Comparison of ENCODE assay signal across 8 cellular contexts in the genomic region with DNA sequence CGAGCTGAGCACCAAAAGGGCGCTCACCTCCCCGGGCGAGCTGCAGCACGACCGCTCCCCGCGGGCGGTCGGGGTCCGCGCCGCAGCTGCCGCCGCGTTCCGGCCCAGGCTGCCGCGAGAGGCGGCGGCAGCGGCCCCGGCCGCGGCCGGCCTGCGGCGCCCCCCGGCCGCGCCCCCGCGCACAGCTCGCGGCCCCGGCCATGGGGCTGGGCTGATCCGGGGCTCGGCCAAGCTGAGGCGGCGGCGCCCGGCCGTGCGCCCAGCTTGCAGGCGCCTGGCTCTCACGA. TPM values are rescaled to one million over a fixed set of nuclear protein-coding genes. Genes with fewer than 3 reads are reported as not detected.
A peak's percentile ranks its signal among the peaks of the same experiment; 100 is the strongest.
DNase-seq lines count a peak whose midpoint lies in the region; ATAC-seq lines count a peak whose summit lies in the region.

No MANE protein-coding gene starts in this region.

- peak; percentile 32 for ATAC-seq in HG03159 (IDR thresholded peaks at IDR 0.05; ENCODE audit: unreplicated experiment)

- H3K27me3 Mint-ChIP-seq in activated T-helper 2 cell treated with anti-CD3 and anti-CD28 coated beads, Interferon-gamma antibody, Interleukin-2, Interleukin-4, amounts not matched to agents 10 μg/mL and 5 μg/mL and 100 μg/mL, durations not matched to agents 14 hours and 24 hours and 36 hours (ENCODE audit: low read depth), result peaks cover 2% of the 10 kb centered on the region

- no peaks in the 10 kb centered on the region for H3K36me3 Mint-ChIP-seq in activated T-helper 2 cell treated with anti-CD3 and anti-CD28 coated beads, Interferon-gamma antibody, Interleukin-2, Interleukin-4, amounts not matched to agents 10 μg/mL and 5 μg/mL and 100 μg/mL, durations not matched to agents 14 hours and 24 hours and 36 hours (ENCODE audit: low read depth)

- H3K27ac Mint-ChIP-seq in activated T-helper 2 cell treated with anti-CD3 and anti-CD28 coated beads, Interferon-gamma antibody, Interleukin-2, Interleukin-4, amounts not matched to agents 10 μg/mL and 5 μg/mL and 100 μg/mL, durations not matched to agents 14 hours and 24 hours and 36 hours, result peak overlapping the region; percentile 77

- in situ Hi-C loops in G401 (cut with HindIII; ENCODE audit: low sequenced_read_pairs), result no loop called here

- peaks cover 36% of the 10 kb centered on the region for H3K4me1 Mint-ChIP-seq in activated T-helper 2 cell treated with anti-CD3 and anti-CD28 coated beads, Interferon-gamma antibody, Interleukin-2, Interleukin-4, amounts not matched to agents 10 μg/mL and 5 μg/mL and 100 μg/mL, durations not matched to agents 14 hours and 24 hours and 36 hours (ENCODE audit: low read depth)

- intact Hi-C loops in activated T-helper 2 cell treated with anti-CD3 and anti-CD28 coated beads, Interferon-gamma antibody, Interleukin-2, Interleukin-4, amounts not matched to agents 10 μg/mL and 5 μg/mL and 100 μg/mL, durations not matched to agents 14 hours and 24 hours and 36 hours (cut with micrococcal nuclease), result loop anchor here (2.0 kb wide), 2 partner anchors 55 to 83 kb away; no protein-coding TSS in a partner anchor

- peak; percentile 14 for DNase-seq in activated effector memory CD4-positive, alpha-beta T cell treated with Interleukin-2 at 50 U/mL for 16 hours
- no peak for DNase-seq in activated effector memory CD4-positive, alpha-beta T cell treated with anti-CD3 and anti-CD28 coated beads, Interleukin-2, amount 50 U/mL, for 16 hours
- no peak for DNase-seq in activated T-helper 2 cell treated with anti-CD3 and anti-CD28 coated beads, Interferon-gamma antibody, Interleukin-2, Interleukin-4, amounts not matched to agents 10 μg/mL and 5 μg/mL and 100 μg/mL, durations not matched to agents 14 hours and 24 hours and 36 hours (ENCODE audit: low spot score)
- DNase-seq in iPS-NIHi11 (ENCODE audit: low spot score) (peak; percentile 68), stromal cell of bone marrow (ENCODE audit: low read depth) (peak; percentile 3), G401 (ENCODE audit: low spot score) (no peak), OCI-M2 (lab: John Stamatoyannopoulos, UW; ENCODE audit: unreplicated experiment) (no peak)

- H3K9me3 Mint-ChIP-seq in activated T-helper 2 cell treated with anti-CD3 and anti-CD28 coated beads, Interferon-gamma antibody, Interleukin-2, Interleukin-4, amounts not matched to agents 10 μg/mL and 5 μg/mL and 100 μg/mL, durations not matched to agents 14 hours and 24 hours and 36 hours, result no peaks in the 10 kb centered on the region

- peak overlapping the region; percentile 95 for H3K4me3 Mint-ChIP-seq in activated T-helper 2 cell treated with anti-CD3 and anti-CD28 coated beads, Interferon-gamma antibody, Interleukin-2, Interleukin-4, amounts not matched to agents 10 μg/mL and 5 μg/mL and 100 μg/mL, durations not matched to agents 14 hours and 24 hours and 36 hours (ENCODE audit: low read depth)

RNA-seq across cellular contexts. Expression of gene EEIG2, which starts 0.2 kb away (rescaled TPM):
- 25.4 and 26.4 TPM in 2 replicates for total RNA-seq in activated T-helper 2 cell treated with anti-CD3 and anti-CD28 coated beads, Interferon-gamma antibody, Interleukin-2, Interleukin-4, amounts not matched to agents 10 μg/mL and 5 μg/mL and 100 μg/mL, durations not matched to agents 14 hours and 24 hours and 36 hours
- total RNA-seq in G401 (2014; rRNA removed; shearing (Covaris generic)), result 14.7 and 16.5 TPM in 2 replicates

Comparison
In these comparisons a context has a peak if more than half of its experiments do, and no peak if none do; other contexts are left out.
1. DNase-seq: peak in activated effector memory CD4-positive, alpha-beta T cell treated with Interleukin-2 at 50 U/mL for 16 hours (single experiment), iPS-NIHi11 (single experiment) and stromal cell of bone marrow (single experiment); none in activated effector memory CD4-positive, alpha-beta T cell treated with anti-CD3 and anti-CD28 coated beads, Interleukin-2, amount 50 U/mL, for 16 hours (single experiment), activated T-helper 2 cell treated with anti-CD3 and anti-CD28 coated beads, Interferon-gamma antibody, Interleukin-2, Interleukin-4, amounts not matched to agents 10 μg/mL and 5 μg/mL and 100 μg/mL, durations not matched to agents 14 hours and 24 hours and 36 hours (single experiment), G401 (single experiment) and OCI-M2 (single experiment).